In genomic region chr20:44754554-44754953, GRCh38 we compare ENCODE assay signal across 30 cellular contexts. TPM values are rescaled to one million over a fixed set of nuclear protein-coding genes. Genes with fewer than 3 reads are reported as not detected.
"Had no signal": no experiment of that assay in that cellular context is flagged by ENCODE, and none has a peak within 500 bp of the region (broad histone marks: within the 10 kb centered on the region; RNA-seq: fewer than 3 reads in every experiment).

No MANE protein-coding gene starts in this region.

- ATAC-seq: heart right ventricle; left ventricle myocardium superior; lower lobe of right lung; naive thymus-derived CD8-positive, alpha-beta T cell; psoas muscle; right cardiac atrium; stimulated activated effector memory CD8-positive, alpha-beta T cell treated with anti-CD3 and anti-CD28 coated beads, Interleukin-12 subunit alpha, Interleukin-12 subunit beta, amount 100 ng/mL, for 72 hours had no signal

- H3K36me3 Mint-ChIP-seq: naive thymus-derived CD8-positive, alpha-beta T cell; neural progenitor cell; stimulated activated effector memory CD8-positive, alpha-beta T cell treated with anti-CD3 and anti-CD28 coated beads, Interleukin-12 subunit alpha, Interleukin-12 subunit beta, amount 100 ng/mL, for 72 hours had no signal

- H3K36me3 ChIP-seq: colonic mucosa, esophagus squamous epithelium, heart right ventricle, lower lobe of right lung, neural progenitor cell, sigmoid colon, stomach, thyroid gland had no signal

- H3K9me3 ChIP-seq: colonic mucosa, esophagus squamous epithelium, heart right ventricle, lower lobe of right lung, psoas muscle, sigmoid colon, stomach, thyroid gland had no signal

- H3K4me1 ChIP-seq: colonic mucosa, neural progenitor cell, psoas muscle, sigmoid colon, thyroid gland had no signal

- H3K27ac Mint-ChIP-seq: dendritic cell treated with granulocyte-macrophage colony-stimulating factor and Interleukin-4, amounts not matched to agents 40 ng/mL and 50 ng/mL, for 4 days; neural progenitor cell; stimulated activated effector memory CD8-positive, alpha-beta T cell treated with anti-CD3 and anti-CD28 coated beads, Interleukin-12 subunit alpha, Interleukin-12 subunit beta, amount 100 ng/mL, for 72 hours had no signal

- H3K4me3 Mint-ChIP-seq: dendritic cell treated with granulocyte-macrophage colony-stimulating factor and Interleukin-4, amounts not matched to agents 40 ng/mL and 50 ng/mL, for 4 days; naive thymus-derived CD8-positive, alpha-beta T cell; neural progenitor cell; stimulated activated effector memory CD8-positive, alpha-beta T cell treated with anti-CD3 and anti-CD28 coated beads, Interleukin-12 subunit alpha, Interleukin-12 subunit beta, amount 100 ng/mL, for 72 hours had no signal

- H3K4me1 Mint-ChIP-seq: stimulated activated effector memory CD8-positive, alpha-beta T cell treated with anti-CD3 and anti-CD28 coated beads, Interleukin-12 subunit alpha, Interleukin-12 subunit beta, amount 100 ng/mL, for 72 hours had no signal

- DNase-seq: colonic mucosa; effector memory CD4-positive, alpha-beta T cell; esophagus squamous epithelium; foreskin melanocyte; glutamatergic neuron; heart right ventricle; hippocampal formation; left ventricle myocardium superior; lower lobe of right lung; naive thymus-derived CD8-positive, alpha-beta T cell; nucleus accumbens; psoas muscle; right cardiac atrium; sigmoid colon; stimulated activated CD4-positive, alpha-beta T cell treated with anti-CD3 and anti-CD28 coated beads, Interleukin-2, amount 100 ng/mL, for 24 hours; stimulated activated CD4-positive, alpha-beta T cell treated with anti-CD3 and anti-CD28 coated beads, Interleukin-4, amount 100 ng/mL, for 24 hours; stimulated activated naive CD4-positive, alpha-beta T cell treated with Interleukin-2 at 50 U/mL for 16 hours; stomach; thyroid gland; trophoblast cell had no signal

- H3K27ac ChIP-seq: colonic mucosa, esophagus squamous epithelium, heart right ventricle, lower lobe of right lung, neural progenitor cell, psoas muscle, sigmoid colon, stomach, thyroid gland had no signal

- H3K9me3 Mint-ChIP-seq: dendritic cell treated with granulocyte-macrophage colony-stimulating factor and Interleukin-4, amounts not matched to agents 40 ng/mL and 50 ng/mL, for 4 days; naive thymus-derived CD8-positive, alpha-beta T cell; neural progenitor cell; stimulated activated effector memory CD8-positive, alpha-beta T cell treated with anti-CD3 and anti-CD28 coated beads, Interleukin-12 subunit alpha, Interleukin-12 subunit beta, amount 100 ng/mL, for 72 hours had no signal

- H3K4me3 ChIP-seq: colonic mucosa, esophagus squamous epithelium, heart right ventricle, lower lobe of right lung, neural progenitor cell, psoas muscle, sigmoid colon, stomach, thyroid gland had no signal

- H3K27me3 ChIP-seq: colonic mucosa, thyroid gland had no signal

RNA-seq across cellular contexts. Expression of gene KCNK15, which starts 8.9 kb away (rescaled TPM):
- total RNA-seq: endothelial cell of umbilical vein; epithelial cell of proximal tubule; myocyte; naive thymus-derived CD8-positive, alpha-beta T cell; temporal lobe had no signal
- polyA plus RNA-seq: keratinocyte; naive thymus-derived CD8-positive, alpha-beta T cell had no signal

RNA-seq across cellular contexts. Expression of gene CCN5, which starts 39.4 kb away (rescaled TPM):
- total RNA-seq: endothelial cell of umbilical vein; epithelial cell of proximal tubule; naive thymus-derived CD8-positive, alpha-beta T cell; skeletal muscle tissue; temporal lobe; urinary bladder had no signal
- polyA plus RNA-seq: keratinocyte; naive thymus-derived CD8-positive, alpha-beta T cell had no signal

RNA-seq across cellular contexts. Expression of gene RIMS4, which starts 55.8 kb away (rescaled TPM):
- total RNA-seq: endothelial cell of umbilical vein; epithelial cell of proximal tubule; myocyte; naive thymus-derived CD8-positive, alpha-beta T cell had no signal
- polyA plus RNA-seq: endothelial cell of umbilical vein; keratinocyte; naive thymus-derived CD8-positive, alpha-beta T cell had no signal
